8 cellular contexts compared by ENCODE assay signal in the genomic region with DNA sequence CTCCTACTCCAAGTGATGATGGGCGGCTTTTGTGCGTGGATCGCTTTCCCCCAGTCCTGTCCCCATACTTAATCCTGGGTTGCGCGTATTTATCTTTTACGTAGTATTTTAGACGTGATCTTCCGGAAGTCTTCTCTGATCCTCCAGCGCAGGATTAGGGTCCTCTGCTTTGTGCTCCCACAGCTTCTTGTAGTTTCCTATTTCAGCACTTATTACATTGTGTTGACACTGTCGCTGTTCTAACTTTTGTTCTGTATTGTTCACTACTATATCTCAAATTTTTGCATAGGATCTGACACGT. TPM values are rescaled to one million over a fixed set of nuclear protein-coding genes. Genes with fewer than 3 reads are reported as not detected.
A peak's percentile ranks its signal among the peaks of the same experiment; 100 is the strongest.
DNase-seq lines count a peak whose midpoint lies in the region; ATAC-seq and TF ChIP-seq lines count a peak whose summit lies in the region.

No MANE protein-coding gene starts in this region.

- H3K27ac ChIP-seq in layer of hippocampus (ENCODE audit: low read depth, low read length), result peak overlapping the region; percentile 23

- no peak for ATAC-seq in activated T-cell treated with anti-CD3 and anti-CD28 coated beads, Interleukin-2, amount 50 U/mL, for 72 hours (replicated peaks in 1 of 2)
- ATAC-seq in HG03432 (IDR thresholded peaks at IDR 0.05; ENCODE audit: unreplicated experiment), result no peak
- ATAC-seq in GM18873 (IDR thresholded peaks at IDR 0.05; ENCODE audit: low FRiP score, unreplicated experiment), result no peak

- no peaks in the 10 kb centered on the region for H3K27me3 Mint-ChIP-seq in activated T-cell treated with anti-CD3 and anti-CD28 coated beads, Interleukin-2, amount 50 U/mL, for 72 hours (ENCODE audit: low read depth)
- no peaks in the 10 kb centered on the region for H3K27me3 Mint-ChIP-seq in activated naive CD8-positive, alpha-beta T cell
- H3K27me3 Mint-ChIP-seq in type B pancreatic cell, result no peaks in the 10 kb centered on the region

- H3K36me3 Mint-ChIP-seq in activated T-cell treated with anti-CD3 and anti-CD28 coated beads, Interleukin-2, amount 50 U/mL, for 72 hours (ENCODE audit: insufficient read depth in 2 of 2), result peaks cover 20 to 39% of the 10 kb centered on the region in 2 donors
- peaks cover 15% of the 10 kb centered on the region for H3K36me3 Mint-ChIP-seq in activated naive CD8-positive, alpha-beta T cell
- H3K36me3 Mint-ChIP-seq in type B pancreatic cell, result peaks cover 27% of the 10 kb centered on the region

- H3K9me3 Mint-ChIP-seq in activated T-cell treated with anti-CD3 and anti-CD28 coated beads, Interleukin-2, amount 50 U/mL, for 72 hours, result no peaks in the 10 kb centered on the region
- no peaks in the 10 kb centered on the region for H3K9me3 Mint-ChIP-seq in activated naive CD8-positive, alpha-beta T cell (ENCODE audit: low read depth)
- no peaks in the 10 kb centered on the region for H3K9me3 Mint-ChIP-seq in type B pancreatic cell

- peaks cover 45% of the 10 kb centered on the region for H3K4me1 Mint-ChIP-seq in activated T-cell treated with anti-CD3 and anti-CD28 coated beads, Interleukin-2, amount 50 U/mL, for 72 hours (ENCODE audit: low read depth)
- H3K4me1 Mint-ChIP-seq in activated naive CD8-positive, alpha-beta T cell (ENCODE audit: low read depth), result peaks cover 46% of the 10 kb centered on the region
- H3K4me1 Mint-ChIP-seq in type B pancreatic cell (ENCODE audit: unreplicated experiment), result peaks cover 16% of the 10 kb centered on the region

- no peak for TF ChIP-seq CTCF in type B pancreatic cell (conservative IDR thresholded peaks at IDR 0.05)

- H3K27me3 ChIP-seq in layer of hippocampus (ENCODE audit: control insufficient read depth, insufficient read depth, low read length), result no peaks in the 10 kb centered on the region

- H3K4me3 Mint-ChIP-seq in activated T-cell treated with anti-CD3 and anti-CD28 coated beads, Interleukin-2, amount 50 U/mL, for 72 hours, result peak overlapping the region; percentile 97 to 98
- H3K4me3 Mint-ChIP-seq in activated naive CD8-positive, alpha-beta T cell, result peak overlapping the region; percentile 100
- peak overlapping the region; percentile 99 for H3K4me3 Mint-ChIP-seq in type B pancreatic cell

- H3K27ac Mint-ChIP-seq in activated T-cell treated with anti-CD3 and anti-CD28 coated beads, Interleukin-2, amount 50 U/mL, for 72 hours, result peak overlapping the region; percentile 99
- peak overlapping the region; percentile 98 for H3K27ac Mint-ChIP-seq in activated naive CD8-positive, alpha-beta T cell
- H3K27ac Mint-ChIP-seq in type B pancreatic cell, result peak overlapping the region; percentile 96

- DNase-seq in activated T-cell treated with anti-CD3 and anti-CD28 coated beads, Interleukin-2, amount 50 U/mL, for 72 hours, result no peak
- no peak for DNase-seq in activated T-cell treated with anti-CD3 and anti-CD28 coated beads for 4 hours
- DNase-seq in type B pancreatic cell (ENCODE audit: extremely low spot score, unreplicated experiment), result no peak
- DNase-seq in effector CD4-positive, alpha-beta T cell, result no peak

RNA-seq across cellular contexts. Expression of a gene that starts 0.5 kb away (rescaled TPM):
- 100 to 1,000 TPM; 121 to 129 TPM for total RNA-seq in activated T-cell treated with anti-CD3 and anti-CD28 coated beads, Interleukin-2, amount 50 U/mL, for 72 hours
- total RNA-seq in type B pancreatic cell (ENCODE audit: low replicate concordance), result 81.9 and 100 TPM in 2 replicates

RNA-seq across cellular contexts. Expression of a gene that starts 0.7 kb away (rescaled TPM):
- total RNA-seq in activated T-cell treated with anti-CD3 and anti-CD28 coated beads, Interleukin-2, amount 50 U/mL, for 72 hours, result 10 to 100 TPM; 43.3 to 51.6 TPM
- 65.0 and 66.4 TPM in 2 replicates for total RNA-seq in type B pancreatic cell (ENCODE audit: low replicate concordance)

RNA-seq across cellular contexts. Expression of a gene that starts 8.8 kb away (rescaled TPM):
- 10 to 100 TPM; 31.8 to 35.0 TPM for total RNA-seq in activated T-cell treated with anti-CD3 and anti-CD28 coated beads, Interleukin-2, amount 50 U/mL, for 72 hours
- total RNA-seq in type B pancreatic cell (ENCODE audit: low replicate concordance), result 26.2 and 29.4 TPM in 2 replicates

RNA-seq across cellular contexts. Expression of a gene that starts 15.1 kb away (rescaled TPM):
- under 1 TPM in 1 of 2 donors, not detected in 1; 0.41 TPM for total RNA-seq in activated T-cell treated with anti-CD3 and anti-CD28 coated beads, Interleukin-2, amount 50 U/mL, for 72 hours
- total RNA-seq in type B pancreatic cell (ENCODE audit: low replicate concordance), result 0.17 TPM in 1 of 2 replicates, not detected in the other

RNA-seq across cellular contexts. Expression of a gene that starts 16.6 kb away (rescaled TPM):
- 10 to 100 TPM; 24.3 to 30.2 TPM for total RNA-seq in activated T-cell treated with anti-CD3 and anti-CD28 coated beads, Interleukin-2, amount 50 U/mL, for 72 hours
- total RNA-seq in type B pancreatic cell (ENCODE audit: low replicate concordance), result 29.4 and 32.4 TPM in 2 replicates
